Comparison of ENCODE assay signal across 8 cellular contexts in genomic region chr2:53970095-53970897, GRCh38. TPM values are rescaled to one million over a fixed set of nuclear protein-coding genes. Genes with fewer than 3 reads are reported as not detected.
DNase-seq lines count a peak whose midpoint lies in the region; ATAC-seq, FAIRE-seq and TF ChIP-seq lines count a peak whose summit lies in the region.

No MANE protein-coding gene starts in this region.

- peaks cover 37% of the 10 kb centered on the region for H3K4me1 Mint-ChIP-seq in T-helper 2 cell treated with Interferon-gamma antibody and Interleukin-4, amounts not matched to agents 5 μg/mL and 100 μg/mL, for 36 hours (ENCODE audit: low read depth)
- H3K4me1 Mint-ChIP-seq in chondrocyte (ENCODE audit: low read depth): peaks cover 45% of the 10 kb centered on the region

- no peaks in the 10 kb centered on the region for H3K9me3 Mint-ChIP-seq in T-helper 2 cell treated with Interferon-gamma antibody and Interleukin-4, amounts not matched to agents 5 μg/mL and 100 μg/mL, for 36 hours
- H3K9me3 Mint-ChIP-seq in chondrocyte (ENCODE audit: low read depth): no peaks in the 10 kb centered on the region

- peak; percentile 10 for DNase-seq in GM04504 (ENCODE audit: low read depth)
- peak; percentile 39 for DNase-seq in HTR-8/SVneo (ENCODE audit: insufficient read length, low spot score)
- DNase-seq in T-helper 2 cell treated with Interferon-gamma antibody and Interleukin-4, amounts not matched to agents 5 μg/mL and 100 μg/mL, for 36 hours (ENCODE audit: low spot score): peak; percentile 11
- DNase-seq in chondrocyte (ENCODE audit: low spot score): no peak
- peak; percentile 43 for DNase-seq in kidney tubule cell (ENCODE audit: low spot score)
- peak; percentile 20 for DNase-seq in stimulated activated CD4-positive, alpha-beta T cell treated with anti-CD3 and anti-CD28 coated beads, Interleukin-4, amount 100 ng/mL, for 24 hours
- DNase-seq in superior temporal gyrus (ENCODE audit: extremely low spot score): no peak

- H3K27me3 Mint-ChIP-seq in T-helper 2 cell treated with Interferon-gamma antibody and Interleukin-4, amounts not matched to agents 5 μg/mL and 100 μg/mL, for 36 hours (ENCODE audit: low read depth): no peaks in the 10 kb centered on the region
- H3K27me3 Mint-ChIP-seq in chondrocyte (ENCODE audit: low read depth): no peaks in the 10 kb centered on the region

- peak; percentile 33 for ATAC-seq in GM21529 (IDR thresholded peaks at IDR 0.05; ENCODE audit: unreplicated experiment)

- H3K36me3 Mint-ChIP-seq in T-helper 2 cell treated with Interferon-gamma antibody and Interleukin-4, amounts not matched to agents 5 μg/mL and 100 μg/mL, for 36 hours (ENCODE audit: low read depth): peaks cover 25% of the 10 kb centered on the region
- H3K36me3 Mint-ChIP-seq in chondrocyte (ENCODE audit: low read depth): peaks cover 6% of the 10 kb centered on the region

- TF ChIP-seq CTCF in chondrocyte (IDR thresholded peaks at IDR 0.05): no peak

- no peak for FAIRE-seq in HTR-8/SVneo (lab: Jason Lieb, UNC)

- peak overlapping the region; percentile 83 for H3K27ac Mint-ChIP-seq in T-helper 2 cell treated with Interferon-gamma antibody and Interleukin-4, amounts not matched to agents 5 μg/mL and 100 μg/mL, for 36 hours
- peak overlapping the region; percentile 96 for H3K27ac Mint-ChIP-seq in chondrocyte (ENCODE audit: unreplicated experiment)

- H3K4me3 Mint-ChIP-seq in T-helper 2 cell treated with Interferon-gamma antibody and Interleukin-4, amounts not matched to agents 5 μg/mL and 100 μg/mL, for 36 hours: peak overlapping the region; percentile 91
- H3K4me3 Mint-ChIP-seq in chondrocyte (ENCODE audit: unreplicated experiment): peak overlapping the region; percentile 87

RNA-seq across cellular contexts. Expression of gene PSME4, which starts 0.5 kb away (rescaled TPM):
- 42.0 to 54.1 TPM (median 45.3 TPM) in 3 replicates for total RNA-seq in chondrocyte

Comparison
In these comparisons a context has a peak if more than half of its experiments do, and no peak if none do; other contexts are left out.
1. DNase-seq: peak in GM04504 (single experiment), HTR-8/SVneo (single experiment), T-helper 2 cell treated with Interferon-gamma antibody and Interleukin-4, amounts not matched to agents 5 μg/mL and 100 μg/mL, for 36 hours (single experiment), kidney tubule cell (single experiment) and stimulated activated CD4-positive, alpha-beta T cell treated with anti-CD3 and anti-CD28 coated beads, Interleukin-4, amount 100 ng/mL, for 24 hours (single experiment); none in chondrocyte (single experiment) and superior temporal gyrus (single experiment).